8 cellular contexts compared by ENCODE assay signal in genomic region chr20:41133709-41134361, GRCh38. TPM values are rescaled to one million over a fixed set of nuclear protein-coding genes. Genes with fewer than 3 reads are reported as not detected.
DNase-seq lines count a peak whose midpoint lies in the region; ATAC-seq and TF ChIP-seq lines count a peak whose summit lies in the region.

No MANE protein-coding gene starts in this region.

- H3K27ac Mint-ChIP-seq in T-helper 2 cell treated with Interferon-gamma antibody and Interleukin-4, amounts not matched to agents 5 μg/mL and 100 μg/mL, for 36 hours = peak overlapping the region; percentile 39
- H3K27ac Mint-ChIP-seq in endothelial cell (ENCODE audit: unreplicated experiment) (peak overlapping the region; percentile 24), Calu3 (ENCODE audit: unreplicated experiment) (no peak overlapping the region)

- peaks cover 9% of the 10 kb centered on the region for H3K36me3 Mint-ChIP-seq in T-helper 2 cell treated with Interferon-gamma antibody and Interleukin-4, amounts not matched to agents 5 μg/mL and 100 μg/mL, for 36 hours (ENCODE audit: low read depth)
- H3K36me3 Mint-ChIP-seq in endothelial cell (ENCODE audit: low read depth, unreplicated experiment) = peaks cover 22% of the 10 kb centered on the region
- peaks cover 50% of the 10 kb centered on the region for H3K36me3 Mint-ChIP-seq in Calu3 (ENCODE audit: insufficient read depth, unreplicated experiment)

- TF ChIP-seq CTCF in GM06990 (IDR thresholded peaks at IDR 0.05; ENCODE audit: insufficient read depth, low read length, poor library complexity, severe bottlenecking) (no peak), endothelial cell (IDR thresholded peaks at IDR 0.05; ENCODE audit: unreplicated experiment) (no peak), Calu3 (IDR thresholded peaks at IDR 0.05; ENCODE audit: unreplicated experiment) (no peak)

- ATAC-seq in HG02642 (IDR thresholded peaks at IDR 0.05; ENCODE audit: poor library complexity, unreplicated experiment) = peak; percentile 41

- H3K4me1 Mint-ChIP-seq in T-helper 2 cell treated with Interferon-gamma antibody and Interleukin-4, amounts not matched to agents 5 μg/mL and 100 μg/mL, for 36 hours (ENCODE audit: low read depth) = peaks cover 32% of the 10 kb centered on the region
- H3K4me1 Mint-ChIP-seq in endothelial cell (ENCODE audit: unreplicated experiment) (peaks cover 15% of the 10 kb centered on the region), Calu3 (ENCODE audit: low read depth, unreplicated experiment) (peaks cover 21% of the 10 kb centered on the region)

- H3K4me3 ChIP-seq in GM06990 (replicated peaks; ENCODE audit: low read depth, low read length) = no peak overlapping the region

- no peaks in the 10 kb centered on the region for H3K27me3 ChIP-seq in GM06990 (replicated peaks; ENCODE audit: control insufficient read depth, insufficient read depth, low read length)

- H3K27me3 Mint-ChIP-seq in T-helper 2 cell treated with Interferon-gamma antibody and Interleukin-4, amounts not matched to agents 5 μg/mL and 100 μg/mL, for 36 hours (ENCODE audit: low read depth) = no peaks in the 10 kb centered on the region
- peaks cover 13% of the 10 kb centered on the region for H3K27me3 Mint-ChIP-seq in endothelial cell (ENCODE audit: unreplicated experiment)
- no peaks in the 10 kb centered on the region for H3K27me3 Mint-ChIP-seq in Calu3 (ENCODE audit: unreplicated experiment)

- no peaks in the 10 kb centered on the region for H3K36me3 ChIP-seq in GM06990 (ENCODE audit: control insufficient read depth, insufficient read depth, low read length)

- H3K4me3 Mint-ChIP-seq in T-helper 2 cell treated with Interferon-gamma antibody and Interleukin-4, amounts not matched to agents 5 μg/mL and 100 μg/mL, for 36 hours = no peak overlapping the region
- no peak overlapping the region for H3K4me3 Mint-ChIP-seq in endothelial cell (ENCODE audit: unreplicated experiment)
- H3K4me3 Mint-ChIP-seq in Calu3 (ENCODE audit: low read depth, unreplicated experiment) = no peak overlapping the region

- CTCF ChIA-PET in Calu3 (lab: Charles Lee) = interaction anchor here (0.5 to 2.4 kb wide), 5 partner anchors 10 to 509 kb away, joined by 4 to 8 read pairs (median 5); no protein-coding TSS in a partner anchor

- DNase-seq in GM06990 (ENCODE audit: extremely low read depth, insufficient read length) = peak; percentile 70
- DNase-seq in T-helper 2 cell treated with Interferon-gamma antibody and Interleukin-4, amounts not matched to agents 5 μg/mL and 100 μg/mL, for 36 hours (ENCODE audit: low spot score) = peak; percentile 61
- DNase-seq in endothelial cell (ENCODE audit: low spot score) = no peak
- no peak for DNase-seq in Calu3
- no peak for DNase-seq in HK-2 (ENCODE audit: unreplicated experiment)
- no peak for DNase-seq in SKM-1 (lab: John Stamatoyannopoulos, UW; ENCODE audit: unreplicated experiment)
- DNase-seq in DMS79 (lab: John Stamatoyannopoulos, UW) = no peak

- H3K9me3 Mint-ChIP-seq in T-helper 2 cell treated with Interferon-gamma antibody and Interleukin-4, amounts not matched to agents 5 μg/mL and 100 μg/mL, for 36 hours = no peaks in the 10 kb centered on the region
- H3K9me3 Mint-ChIP-seq in endothelial cell (ENCODE audit: unreplicated experiment) (no peaks in the 10 kb centered on the region), Calu3 (ENCODE audit: low read depth, unreplicated experiment) (no peaks in the 10 kb centered on the region)

- intact Hi-C loops in Calu3 (cut with micrococcal nuclease; ENCODE audit: unreplicated experiment) = loop anchor here (2.0 kb wide), 2 partner anchors 99 to 207 kb away; partner anchors contain the start of gene LPIN3

- no TSS peak for BruUV-seq in Calu3 (replicated peaks; lab: Mats Ljungman, UMichigan)

RNA-seq across cellular contexts. Expression of gene PLCG1, which starts 3.5 kb away (rescaled TPM):
- total RNA-seq in endothelial cell (ENCODE audit: unreplicated experiment) (456 TPM), Calu3 (2022) (91.1 and 127 TPM in 2 replicates)

Comparison
In these comparisons a context has a peak if more than half of its experiments do, and no peak if none do; other contexts are left out.
1. DNase-seq: peak in GM06990 (single experiment) and T-helper 2 cell treated with Interferon-gamma antibody and Interleukin-4, amounts not matched to agents 5 μg/mL and 100 μg/mL, for 36 hours (single experiment); none in endothelial cell (single experiment), Calu3 (single experiment), HK-2 (single experiment), SKM-1 (single experiment) and DMS79 (single experiment).